Comparison of ENCODE assay signal across 26 cellular contexts in the genomic region with DNA sequence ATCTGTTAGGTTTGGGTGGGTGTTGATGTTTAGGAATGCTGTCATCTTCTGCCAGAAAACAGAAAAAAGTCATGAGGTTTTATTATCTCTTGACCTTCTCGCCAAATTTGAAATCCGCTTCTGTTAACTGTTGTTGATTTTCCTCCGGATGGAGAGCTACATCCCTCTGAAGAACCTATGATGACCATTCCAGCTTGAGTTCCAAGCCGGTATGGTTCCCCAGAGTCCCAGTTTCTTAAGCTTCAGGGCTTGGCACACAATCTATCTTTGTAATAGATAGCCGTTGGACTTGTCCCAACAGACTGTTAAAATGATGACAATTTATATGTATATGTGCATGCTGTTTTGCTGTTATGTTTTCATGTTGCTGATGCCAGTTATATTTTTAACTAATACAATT.
DNase-seq lines count a peak whose midpoint lies in the region; ATAC-seq and TF ChIP-seq lines count a peak whose summit lies in the region.
"Had no signal": no experiment of that assay in that cellular context is flagged by ENCODE, and none has a peak within 500 bp of the region (broad histone marks: within the 10 kb centered on the region; RNA-seq: fewer than 3 reads in every experiment).

No MANE protein-coding gene starts in this region.

- H3K9me3 ChIP-seq in BE2C: no peaks in the 10 kb centered on the region
- H3K9me3 ChIP-seq: ascending aorta, SJSA1, thoracic aorta, uterus had no signal

- ATAC-seq in SK-N-SH treated with all-trans-retinoic acid at 6 μM for 48 hours: no peak
- no peak for ATAC-seq in HG03520 (IDR thresholded peaks at IDR 0.05; ENCODE audit: unreplicated experiment)
- ATAC-seq: activated CD4-positive, alpha-beta T cell treated with anti-CD3 and anti-CD28 coated beads for 36 hours; foreskin keratinocyte; HCT116; left cardiac atrium; Panc1; sciatic nerve; T-helper 17 cell had no signal

- no peaks in the 10 kb centered on the region for H3K36me3 ChIP-seq in BE2C
- H3K36me3 ChIP-seq: ascending aorta, SJSA1, thoracic aorta, uterus had no signal

- H3K4me3 ChIP-seq in choroid plexus epithelial cell (ENCODE audit: low read depth, low read length) (no peak overlapping the region), BE2C (ENCODE audit: low read depth, low read length) (no peak overlapping the region)
- H3K4me3 ChIP-seq: ascending aorta, SJSA1, thoracic aorta, uterus had no signal

- TF ChIP-seq CTCF in choroid plexus epithelial cell (conservative IDR thresholded peaks at IDR 0.05; ENCODE audit: low read depth, low read length) (no peak), BE2C (IDR thresholded peaks at IDR 0.05; ENCODE audit: low read depth, low read length) (no peak)

- H3K4me1 ChIP-seq in BE2C: no peaks in the 10 kb centered on the region
- H3K4me1 ChIP-seq: ascending aorta, foreskin keratinocyte, uterus had no signal

- no peaks in the 10 kb centered on the region for H3K27me3 ChIP-seq in BE2C
- H3K27me3 ChIP-seq: ascending aorta, foreskin keratinocyte, SJSA1, uterus had no signal

- DNase-seq in EH (ENCODE audit: low read depth) (peak; percentile 1), NCI-H446 treated with DMSO at 0.1 percent for 48 hours (lab: John Stamatoyannopoulos, UW) (peak; percentile 37), choroid plexus epithelial cell (ENCODE audit: low read depth) (peak; percentile 61), medulla oblongata (ENCODE audit: extremely low spot score) (peak; percentile 17), hypothalamus (lab: John Stamatoyannopoulos, UW) (no peak), BE2C (no peak)
- DNase-seq: activated CD4-positive, alpha-beta T cell treated with anti-CD3 and anti-CD28 coated beads for 36 hours; activated effector memory CD4-positive, alpha-beta T cell treated with Interleukin-2 at 50 U/mL for 16 hours; caudate nucleus; CD4-positive, CD25-positive, alpha-beta regulatory T cell; dermis blood vessel endothelial cell; foreskin keratinocyte; left cardiac atrium; NCI-H1105; NCI-H1930; stimulated activated naive CD4-positive, alpha-beta T cell; T-helper 17 cell; uterus had no signal

TF ChIP-seq in SK-N-SH treated with all-trans-retinoic acid at 6 μM for 48 hours, 23 proteins besides CTCF, POLR2A, EP300 and RAD21:
- TF ChIP-seq BACH2 (CRISPR knock-in tag; IDR thresholded peaks at IDR 0.05; ENCODE audit: borderline replicate concordance) (no peak), OSR1 (CRISPR knock-in tag; IDR thresholded peaks at IDR 0.05) (no peak), ISL1 (CRISPR knock-in tag; IDR thresholded peaks at IDR 0.05) (no peak), CSRNP3 (CRISPR knock-in tag; IDR thresholded peaks at IDR 0.05) (no peak), ZC3H10 (CRISPR knock-in tag; IDR thresholded peaks at IDR 0.05) (no peak), RARB (CRISPR knock-in tag; IDR thresholded peaks at IDR 0.05) (no peak), TOX (CRISPR knock-in tag; IDR thresholded peaks at IDR 0.05; ENCODE audit: borderline replicate concordance) (no peak), ZNF565 (CRISPR knock-in tag; conservative IDR thresholded peaks at IDR 0.05; ENCODE audit: low read depth) (no peak), ZFP3 (CRISPR knock-in tag; IDR thresholded peaks at IDR 0.05) (no peak), TCF4 (CRISPR knock-in tag; IDR thresholded peaks at IDR 0.05; ENCODE audit: borderline replicate concordance) (no peak), ESRRG (CRISPR knock-in tag; IDR thresholded peaks at IDR 0.05) (no peak), TSHZ2 (CRISPR knock-in tag; IDR thresholded peaks at IDR 0.05) (no peak)
- TF ChIP-seq, protein P1, sequence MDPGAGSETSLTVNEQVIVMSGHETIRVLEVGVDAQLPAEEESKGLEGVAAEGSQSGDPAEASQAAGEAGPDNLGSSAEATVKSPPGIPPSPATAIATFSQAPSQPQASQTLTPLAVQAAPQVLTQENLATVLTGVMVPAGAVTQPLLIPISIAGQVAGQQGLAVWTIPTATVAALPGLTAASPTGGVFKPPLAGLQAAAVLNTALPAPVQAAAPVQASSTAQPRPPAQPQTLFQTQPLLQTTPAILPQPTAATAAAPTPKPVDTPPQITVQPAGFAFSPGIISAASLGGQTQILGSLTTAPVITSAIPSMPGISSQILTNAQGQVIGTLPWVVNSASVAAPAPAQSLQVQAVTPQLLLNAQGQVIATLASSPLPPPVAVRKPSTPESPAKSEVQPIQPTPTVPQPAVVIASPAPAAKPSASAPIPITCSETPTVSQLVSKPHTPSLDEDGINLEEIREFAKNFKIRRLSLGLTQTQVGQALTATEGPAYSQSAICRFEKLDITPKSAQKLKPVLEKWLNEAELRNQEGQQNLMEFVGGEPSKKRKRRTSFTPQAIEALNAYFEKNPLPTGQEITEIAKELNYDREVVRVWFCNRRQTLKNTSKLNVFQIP (CRISPR knock-in tag; IDR thresholded peaks at IDR 0.05; ENCODE audit: borderline replicate concordance, low read depth): no peak

Comparison
In these comparisons a context has a peak if more than half of its experiments do, and no peak if none do; other contexts are left out.
1. DNase-seq: peak in EH (single experiment), NCI-H446 treated with DMSO at 0.1 percent for 48 hours (single experiment), choroid plexus epithelial cell (single experiment) and medulla oblongata (single experiment); none in hypothalamus (0 of 51) and BE2C (single experiment).